14 cellular contexts compared by ENCODE assay signal in genomic region chr9:125821078-125821477, GRCh38.
A peak's percentile ranks its signal among the peaks of the same experiment; 100 is the strongest.
DNase-seq lines count a peak whose midpoint lies in the region; ATAC-seq, FAIRE-seq and TF ChIP-seq lines count a peak whose summit lies in the region.
"Had no signal": no experiment of that assay in that cellular context is flagged by ENCODE, and none has a peak within 500 bp of the region (broad histone marks: within the 10 kb centered on the region; RNA-seq: fewer than 3 reads in every experiment).

No MANE protein-coding gene starts in this region.

- H3K4me3 Mint-ChIP-seq in memory B cell = peak overlapping the region; percentile 56

- no peaks in the 10 kb centered on the region for H3K9me3 Mint-ChIP-seq in memory B cell
- H3K9me3 Mint-ChIP-seq: naive thymus-derived CD8-positive, alpha-beta T cell had no signal

- peaks cover under 1% of the 10 kb centered on the region for H3K4me1 ChIP-seq in mammary epithelial cell (ENCODE audit: insufficient read depth, low read length)

- TF ChIP-seq CTCF in mammary epithelial cell (conservative IDR thresholded peaks at IDR 0.05 in 1 of 2, IDR thresholded peaks at IDR 0.05 in 1 of 2; ENCODE audit: extremely low read depth in 1 of 2, insufficient read depth in 1 of 2, low read depth in 1 of 2, low read length in 2 of 2) = no peak

- no peak overlapping the region for H3K27ac ChIP-seq in mammary epithelial cell (ENCODE audit: insufficient read depth, low read depth, low read length)
- H3K27ac ChIP-seq: BLaER1 had no signal

- TF ChIP-seq POLR2A in GM12891 (IDR thresholded peaks at IDR 0.05; ENCODE audit: low read depth, low read length) = no peak

- ATAC-seq in HG02610 (IDR thresholded peaks at IDR 0.05; ENCODE audit: unreplicated experiment) (peak; percentile 41), memory B cell (ENCODE audit: low read depth) (peak; percentile 50), GM21528 (IDR thresholded peaks at IDR 0.05; ENCODE audit: low FRiP score, unreplicated experiment) (no peak)

- H3K27me3 Mint-ChIP-seq in memory B cell = no peaks in the 10 kb centered on the region
- H3K27me3 Mint-ChIP-seq: naive thymus-derived CD8-positive, alpha-beta T cell had no signal

- WGBS in mammary epithelial cell (ENCODE audit: low coverage, missing lambda C conversion rate) = 97% methylated on average over 4 of the region's 4 CpGs

- H3K9ac ChIP-seq in mammary epithelial cell (ENCODE audit: insufficient read depth, low read length) = no peak overlapping the region
- H3K9ac ChIP-seq: BLaER1 had no signal

- peaks cover 44% of the 10 kb centered on the region for H3K79me2 ChIP-seq in mammary epithelial cell (ENCODE audit: insufficient read depth, low read length)

- H3K27ac Mint-ChIP-seq in memory B cell = no peak overlapping the region

- intact Hi-C loops in mammary epithelial cell (cut with micrococcal nuclease) = loop anchor here (5.0 kb wide), 3 partner anchors 66 to 414 kb away; partner anchors contain the start of gene MAPKAP1

- FAIRE-seq in GM12891 (lab: Jason Lieb, UNC) = no peak

- no peaks in the 10 kb centered on the region for H3K36me3 ChIP-seq in mammary epithelial cell (ENCODE audit: insufficient read depth, low read length)
- H3K36me3 ChIP-seq: BLaER1 had no signal

- no peak overlapping the region for H3K4me3 ChIP-seq in mammary epithelial cell (replicated peaks in 1 of 3; ENCODE audit: insufficient read depth in 1 of 3, low read depth in 2 of 3, low read length in 3 of 3)
- H3K4me3 ChIP-seq: BLaER1, skin epidermis had no signal

- CTCF ChIA-PET in mammary epithelial cell (lab: Charles Lee; ENCODE audit: low non-redundant PET) = no interaction called here

- DNase-seq in GM12891 (ENCODE audit: insufficient read length, low spot score) (no peak), NAMALWA (ENCODE audit: low spot score) (peak; percentile 42), memory B cell (ENCODE audit: low spot score in 2 of 2) (no peak), SKM-1 treated with dmso at 0.1 percent for 144 hours (lab: John Stamatoyannopoulos, UW; ENCODE audit: unreplicated experiment) (no peak), NCI-H446 treated with DMSO at 0.1 percent for 48 hours (lab: John Stamatoyannopoulos, UW) (no peak), mammary epithelial cell (no peak)
- DNase-seq: activated CD4-positive, alpha-beta T cell treated with anti-CD3 and anti-CD28 coated beads, Interleukin-2, amount 50 U/mL, for 1 hour; DND-41; foreskin melanocyte had no signal

- H2AFZ ChIP-seq in mammary epithelial cell (ENCODE audit: low read depth, low read length) = no peak overlapping the region

- no TSS peak for BruUV-seq in mammary epithelial cell (replicated peaks; lab: Mats Ljungman, UMichigan)

- peaks cover 12% of the 10 kb centered on the region for H3K4me1 Mint-ChIP-seq in memory B cell

- no peak overlapping the region for H3K4me2 ChIP-seq in mammary epithelial cell (ENCODE audit: insufficient read depth, low read depth, low read length)
- H3K4me2 ChIP-seq: BLaER1 had no signal

- in situ Hi-C loops in mammary epithelial cell (cut with MboI; ENCODE audit: low sequenced_read_pairs in 2 of 2) = no loop called here

- dilution Hi-C loops in mammary epithelial cell (cut with HindIII; ENCODE audit: low sequenced_read_pairs) = no loop called here

- H3K27me3 ChIP-seq in mammary epithelial cell (ENCODE audit: insufficient read depth, low read length) = no peaks in the 10 kb centered on the region
- H3K27me3 ChIP-seq: BLaER1 had no signal

- no peaks in the 10 kb centered on the region for H3K9me3 ChIP-seq in mammary epithelial cell (replicated peaks; ENCODE audit: insufficient read depth, low read length)
- H3K9me3 ChIP-seq: BLaER1 had no signal

- no peaks in the 10 kb centered on the region for H4K20me1 ChIP-seq in mammary epithelial cell (ENCODE audit: insufficient read depth, low read length)
- H4K20me1 ChIP-seq: BLaER1 had no signal

- no peaks in the 10 kb centered on the region for H3K36me3 Mint-ChIP-seq in memory B cell
- H3K36me3 Mint-ChIP-seq: naive thymus-derived CD8-positive, alpha-beta T cell had no signal

TF ChIP-seq in GM12891, 5 proteins besides CTCF, POLR2A, EP300 and RAD21:
- TF ChIP-seq TAF1 (IDR thresholded peaks at IDR 0.05; ENCODE audit: low read depth, low read length) (no peak), PAX5 (IDR thresholded peaks at IDR 0.05; ENCODE audit: insufficient read depth, low read length, severe bottlenecking) (no peak), POLR2AphosphoS5 (IDR thresholded peaks at IDR 0.05; ENCODE audit: low read depth, low read length) (no peak), SPI1 (IDR thresholded peaks at IDR 0.05; ENCODE audit: low read depth, low read length) (0 out of 2 replicates have a peak, but pooled peaks have one; percentile 33)
